1 cellular context compared by ENCODE assay signal in the genomic region with DNA sequence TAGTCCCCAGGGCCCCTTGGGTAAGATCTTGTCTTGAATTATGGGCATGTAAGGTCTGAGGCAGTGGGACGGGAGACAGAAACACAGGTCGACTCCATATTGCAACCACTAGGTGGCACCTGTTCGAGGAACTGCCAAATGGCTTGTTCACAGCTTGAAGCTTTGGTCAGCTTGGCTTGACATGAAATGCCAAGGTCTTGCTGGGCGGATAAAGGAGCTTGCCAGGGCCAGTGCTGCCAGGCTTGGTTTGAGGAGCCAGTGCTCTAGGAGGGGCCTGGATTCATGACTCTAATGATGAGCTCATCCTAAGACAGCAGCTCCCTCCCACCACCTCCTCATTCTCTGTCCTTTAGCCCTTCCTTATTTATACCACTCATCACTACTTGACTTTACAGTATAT.
TF ChIP-seq lines count a peak whose summit lies in the region.

No MANE protein-coding gene starts in this region.

TF ChIP-seq in IMR-90, 13 proteins besides CTCF, POLR2A, EP300 and RAD21:
- TF ChIP-seq SMC3 (IDR thresholded peaks at IDR 0.05; ENCODE audit: low read depth, low read length) (peak; percentile 66), RCOR1 (IDR thresholded peaks at IDR 0.05; ENCODE audit: insufficient replicate concordance, low read length) (no peak)
